20 cellular contexts compared by ENCODE assay signal in the genomic region with DNA sequence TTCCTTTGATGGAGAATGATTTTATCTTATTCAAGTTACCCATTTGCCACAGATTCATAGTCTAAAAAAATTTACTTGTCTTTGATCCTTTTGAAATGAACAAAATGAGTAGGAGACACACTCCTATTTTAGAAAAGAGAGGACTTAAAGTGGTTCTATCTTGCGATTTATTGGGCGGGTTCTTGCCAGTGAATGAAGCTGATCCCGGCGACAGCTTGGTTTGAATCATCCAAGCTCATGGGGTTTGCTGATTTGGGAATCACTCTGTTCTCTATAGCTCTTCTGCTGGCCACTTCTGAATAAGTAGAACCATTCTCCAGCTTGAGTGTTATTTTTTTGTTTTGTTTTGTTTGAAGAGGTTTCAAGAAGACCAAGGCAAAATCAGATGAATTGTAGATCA. TPM values are rescaled to one million over a fixed set of nuclear protein-coding genes. Genes with fewer than 3 reads are reported as not detected.
DNase-seq lines count a peak whose midpoint lies in the region; ATAC-seq, FAIRE-seq and TF ChIP-seq lines count a peak whose summit lies in the region.
"Had no signal": no experiment of that assay in that cellular context is flagged by ENCODE, and none has a peak within 500 bp of the region (broad histone marks: within the 10 kb centered on the region; RNA-seq: fewer than 3 reads in every experiment).

No MANE protein-coding gene starts in this region.

- peak overlapping the region; percentile 58 for H3K27ac Mint-ChIP-seq in astrocyte (ENCODE audit: unreplicated experiment)
- H3K27ac Mint-ChIP-seq: H9 had no signal

- TF ChIP-seq CTCF in astrocyte (IDR thresholded peaks at IDR 0.05; ENCODE audit: insufficient read depth, low read depth, low read length) (no peak), psoas muscle (IDR thresholded peaks at IDR 0.05) (no peak), right lobe of liver (IDR thresholded peaks at IDR 0.05) (no peak), lower lobe of right lung (IDR thresholded peaks at IDR 0.05) (no peak)

- H3K4me1 ChIP-seq in astrocyte (ENCODE audit: insufficient read depth, low read length) = no peaks in the 10 kb centered on the region
- H3K4me1 ChIP-seq in psoas muscle = peaks cover 18% of the 10 kb centered on the region
- H3K4me1 ChIP-seq in right lobe of liver = no peaks in the 10 kb centered on the region
- H3K4me1 ChIP-seq in lower lobe of right lung = no peaks in the 10 kb centered on the region
- H3K4me1 ChIP-seq: A549 had no signal

- H3K4me3 ChIP-seq in astrocyte (ENCODE audit: insufficient read depth, low read depth, low read length) (no peak overlapping the region), psoas muscle (no peak overlapping the region), right lobe of liver (no peak overlapping the region), lower lobe of right lung (no peak overlapping the region)
- H3K4me3 ChIP-seq: A549 had no signal

- DNase-seq in DMS79 treated with DMSO at 0.1 percent for 48 hours (lab: John Stamatoyannopoulos, UW) (peak; percentile 17), astrocyte (ENCODE audit: low read depth) (no peak), psoas muscle (no peak), right lobe of liver (no peak), 8988T (no peak), lower lobe of right lung (no peak)
- DNase-seq: AML-193; Calu3; CD4-positive, alpha-beta memory T cell; DMS53; GDM1; H9; KBM-7 had no signal

- H3K27ac ChIP-seq in astrocyte (ENCODE audit: low read depth, low read length) = no peak overlapping the region
- peak overlapping the region; percentile 73 for H3K27ac ChIP-seq in psoas muscle
- H3K27ac ChIP-seq in right lobe of liver = no peak overlapping the region
- H3K27ac ChIP-seq in lower lobe of right lung = no peak overlapping the region
- H3K27ac ChIP-seq: A549, C4-2B had no signal

- no peak overlapping the region for H3K4me3 Mint-ChIP-seq in astrocyte (ENCODE audit: unreplicated experiment)
- H3K4me3 Mint-ChIP-seq: CD4-positive, alpha-beta memory T cell; H9; IgD-negative memory B cell had no signal

- H3K9me3 ChIP-seq in astrocyte (ENCODE audit: insufficient read depth, low read depth, low read length) = no peaks in the 10 kb centered on the region
- no peaks in the 10 kb centered on the region for H3K9me3 ChIP-seq in psoas muscle
- no peaks in the 10 kb centered on the region for H3K9me3 ChIP-seq in right lobe of liver
- H3K9me3 ChIP-seq in lower lobe of right lung = no peaks in the 10 kb centered on the region
- H3K9me3 ChIP-seq: A549 had no signal

- H3K79me2 ChIP-seq in astrocyte (ENCODE audit: insufficient read depth, low read length) = no peaks in the 10 kb centered on the region

- no peaks in the 10 kb centered on the region for H3K4me1 Mint-ChIP-seq in astrocyte (ENCODE audit: low read depth, unreplicated experiment)

- FAIRE-seq in astrocyte (lab: Jason Lieb, UNC) = no peak
- FAIRE-seq: A549, GM12892, H1, HepG2 had no signal

- H2AFZ ChIP-seq in astrocyte (ENCODE audit: low read depth, low read length) = no peak overlapping the region

- H3K36me3 Mint-ChIP-seq in astrocyte (ENCODE audit: low read depth, unreplicated experiment) = no peaks in the 10 kb centered on the region
- H3K36me3 Mint-ChIP-seq: CD4-positive, alpha-beta memory T cell; IgD-negative memory B cell had no signal

- no peaks in the 10 kb centered on the region for H4K20me1 ChIP-seq in astrocyte (ENCODE audit: insufficient read depth, low read length)

- TF ChIP-seq POLR2A in right lobe of liver (IDR thresholded peaks at IDR 0.05) = no peak

- WGBS in psoas muscle, 3 donors = 88 to 96% (median 95%) methylated on average over 4 of the region's 4 CpGs
- 89% methylated on average over 4 of the region's 4 CpGs for WGBS in right lobe of liver (ENCODE audit: insufficient coverage, low coverage, low lambda C conversion rate, missing lambda C conversion rate)

- no peak overlapping the region for H3K4me2 ChIP-seq in astrocyte (ENCODE audit: low read length)
- H3K4me2 ChIP-seq: A549 had no signal

- no peak overlapping the region for H3K9ac ChIP-seq in astrocyte (ENCODE audit: low read length)

- intact Hi-C loops in psoas muscle (cut with DNase I) (no loop called here), right lobe of liver (cut with DNase I) (no loop called here), lower lobe of right lung (cut with DNase I) (no loop called here)

- H3K27me3 ChIP-seq in astrocyte (ENCODE audit: insufficient read depth, low read length) (no peaks in the 10 kb centered on the region), psoas muscle (ENCODE audit: insufficient read depth in 3 of 3, low read length in 2 of 3) (no peaks in the 10 kb centered on the region), right lobe of liver (no peaks in the 10 kb centered on the region), lower lobe of right lung (ENCODE audit: low read depth) (no peaks in the 10 kb centered on the region)

- H3K36me3 ChIP-seq in astrocyte (ENCODE audit: insufficient read depth, low read length) (no peaks in the 10 kb centered on the region), psoas muscle (ENCODE audit: insufficient read depth in 1 of 2, low read depth in 1 of 2) (no peaks in the 10 kb centered on the region), right lobe of liver (no peaks in the 10 kb centered on the region), lower lobe of right lung (no peaks in the 10 kb centered on the region)

- H3K9me3 Mint-ChIP-seq in astrocyte (ENCODE audit: unreplicated experiment) = no peaks in the 10 kb centered on the region
- H3K9me3 Mint-ChIP-seq: CD4-positive, alpha-beta memory T cell; H9; IgD-negative memory B cell had no signal

- no peak for ATAC-seq in psoas muscle
- no peak for ATAC-seq in right lobe of liver
- no peak for ATAC-seq in HG03460 (IDR thresholded peaks at IDR 0.05; ENCODE audit: unreplicated experiment)
- ATAC-seq in lower lobe of right lung = no peak
- ATAC-seq: A549, HepG2 had no signal

- no peaks in the 10 kb centered on the region for H3K27me3 Mint-ChIP-seq in astrocyte (ENCODE audit: low read depth, unreplicated experiment)
- H3K27me3 Mint-ChIP-seq: CD4-positive, alpha-beta memory T cell; IgD-negative memory B cell had no signal

RNA-seq across cellular contexts. Expression of a gene that starts 25.5 kb away (rescaled TPM):
- total RNA-seq in astrocyte (250 and 263 TPM in 2 replicates), psoas muscle (100 to 1,000 TPM; 448 to 628 (median 556) TPM), right lobe of liver (10 to 100 TPM; 55.7 to 86.3 (median 71.4) TPM), lower lobe of right lung (233 TPM)
- 100 to 1,000 TPM; 191 to 373 (median 226) TPM for polyA plus RNA-seq in psoas muscle
